10 cellular contexts compared by ENCODE assay signal in genomic region chr15:79943820-79944219, GRCh38. TPM values are rescaled to one million over a fixed set of nuclear protein-coding genes. Genes with fewer than 3 reads are reported as not detected.
A peak's percentile ranks its signal among the peaks of the same experiment; 100 is the strongest.
DNase-seq lines count a peak whose midpoint lies in the region; ATAC-seq and TF ChIP-seq lines count a peak whose summit lies in the region.
"Had no signal": no experiment of that assay in that cellular context is flagged by ENCODE, and none has a peak within 500 bp of the region (broad histone marks: within the 10 kb centered on the region; RNA-seq: fewer than 3 reads in every experiment).

No MANE protein-coding gene starts in this region.

- WGBS in GM23248 (ENCODE audit: low coverage in 1 of 2, low lambda C conversion rate in 2 of 2, missing lambda C conversion rate in 2 of 2), 2 experiments, result 26 to 29% methylated on average over 1 of the region's 1 CpG
- 57 to 65% (median 64%) methylated on average over 1 of the region's 1 CpG for WGBS in heart left ventricle, 4 donors

- ATAC-seq in GM18873 (IDR thresholded peaks at IDR 0.05; ENCODE audit: low FRiP score, unreplicated experiment), result peak; percentile 85
- peak; percentile 84 for ATAC-seq in HG03460 (IDR thresholded peaks at IDR 0.05; ENCODE audit: unreplicated experiment)
- ATAC-seq in GM21367 (IDR thresholded peaks at IDR 0.05; ENCODE audit: unreplicated experiment), result no peak
- ATAC-seq in heart left ventricle, result no peak

- H3K36me3 ChIP-seq in GM23248 (ENCODE audit: low read depth) (no peaks in the 10 kb centered on the region), heart left ventricle (no peaks in the 10 kb centered on the region)

- TF ChIP-seq CTCF in heart left ventricle (IDR thresholded peaks at IDR 0.05), result no peak

- no peaks in the 10 kb centered on the region for H3K27me3 ChIP-seq in GM23248 (replicated peaks; ENCODE audit: insufficient read depth)
- H3K27me3 ChIP-seq in heart left ventricle, result peaks cover 0 to 24% (median 2%) of the 10 kb centered on the region in 9 donors

- H3K9ac ChIP-seq in GM23248, result no peak overlapping the region

- H4K20me1 ChIP-seq in GM23248 (ENCODE audit: insufficient read depth), result no peaks in the 10 kb centered on the region

- H3K4me2 ChIP-seq in GM23248 (ENCODE audit: unreplicated experiment), result peak overlapping the region; percentile 31

- no peaks in the 10 kb centered on the region for H3K9me3 ChIP-seq in GM23248 (ENCODE audit: low read depth)
- H3K9me3 ChIP-seq in heart left ventricle, result no peaks in the 10 kb centered on the region

- peak overlapping the region; percentile 29; the same call in 1 of the 2 replicates for H3K27ac ChIP-seq in GM23248
- H3K27ac ChIP-seq in heart left ventricle, result no peak overlapping the region

- H3K4me1 ChIP-seq in GM23248 (ENCODE audit: insufficient read depth), result peaks cover 21% of the 10 kb centered on the region
- no peaks in the 10 kb centered on the region for H3K4me1 ChIP-seq in heart left ventricle

- in situ Hi-C loops in GM23248 (cut with MboI), result no loop called here

- H2AFZ ChIP-seq in GM23248, result no peak overlapping the region; the same call in 1 of the 2 replicates

- H3K9me2 ChIP-seq in GM23248 (ENCODE audit: insufficient read depth), result no peaks in the 10 kb centered on the region

- DNase-seq in GM23248, result peak; percentile 61
- peak; percentile 69 for DNase-seq in kidney tubule cell (ENCODE audit: low spot score)
- DNase-seq in heart left ventricle, result no peak
- no peak for DNase-seq in NCI-H2029 (lab: John Stamatoyannopoulos, UW)
- DNase-seq: activated CD4-positive, alpha-beta T cell treated with anti-CD3 and anti-CD28 coated beads for 1 hour; NCI-H1436 treated with DMSO at 0.1 percent for 48 hours; stimulated activated CD4-positive, alpha-beta T cell treated with anti-CD3 and anti-CD28 coated beads, Interleukin-15, amount 100 ng/mL, for 24 hours had no signal

- peaks cover 18% of the 10 kb centered on the region for H3F3A ChIP-seq in GM23248 (ENCODE audit: insufficient read depth)

- H3K4me3 ChIP-seq in GM23248 (no peak overlapping the region), heart left ventricle (no peak overlapping the region)

- intact Hi-C loops in heart left ventricle (cut with DNase I), result no loop called here

- H3K79me2 ChIP-seq in GM23248 (ENCODE audit: insufficient read depth), result no peaks in the 10 kb centered on the region

- no peak for TF ChIP-seq POLR2A in heart left ventricle (IDR thresholded peaks at IDR 0.05)

RNA-seq across cellular contexts. Expression of gene BCL2A1, which starts 27.2 kb away (rescaled TPM):
- 1.6 TPM in 1 of 2 replicates, not detected in the other for total RNA-seq in GM23248 (2014; rRNA removed; shearing (Covaris generic))
- polyA plus RNA-seq in GM23248 (2016; fragmentation: Nextera tagmentation; extraction: Ambion mirVana) (1.0 and 1.2 TPM in 2 replicates), heart left ventricle (1 to 10 TPM in 1 of 2 donors, under 1 TPM in 1; 0.23 to 1.2 TPM)
- 10 to 100 TPM in 1 of 9 donors, 1 to 10 TPM in 3, under 1 TPM in 4, not detected in 1; 0.32 to 28.6 (median 0.99) TPM for total RNA-seq in heart left ventricle

RNA-seq across cellular contexts. Expression of gene MTHFS, which starts 47.0 kb away (rescaled TPM):
- total RNA-seq in GM23248 (2014; rRNA removed; shearing (Covaris generic)), result 17.4 and 29.1 TPM in 2 replicates
- 37.3 and 38.2 TPM in 2 replicates for polyA plus RNA-seq in GM23248 (2016; fragmentation: Nextera tagmentation; extraction: Ambion mirVana)
- 10 to 100 TPM in 6 of 9 donors, 1 to 10 TPM in 3; 5.7 to 24.1 (median 13.2) TPM for total RNA-seq in heart left ventricle
- 10 to 100 TPM; 35.7 to 45.5 TPM for polyA plus RNA-seq in heart left ventricle

Comparison
In these comparisons a context has a peak if more than half of its experiments do, and no peak if none do; other contexts are left out.
1. ATAC-seq: peak in GM18873 (single experiment) and HG03460 (single experiment); none in GM21367 (single experiment) and heart left ventricle (0 of 4).
2. DNase-seq: peak in GM23248 (single experiment) and kidney tubule cell (single experiment); none in heart left ventricle (0 of 5) and NCI-H2029 (single experiment).